In the genomic region with DNA sequence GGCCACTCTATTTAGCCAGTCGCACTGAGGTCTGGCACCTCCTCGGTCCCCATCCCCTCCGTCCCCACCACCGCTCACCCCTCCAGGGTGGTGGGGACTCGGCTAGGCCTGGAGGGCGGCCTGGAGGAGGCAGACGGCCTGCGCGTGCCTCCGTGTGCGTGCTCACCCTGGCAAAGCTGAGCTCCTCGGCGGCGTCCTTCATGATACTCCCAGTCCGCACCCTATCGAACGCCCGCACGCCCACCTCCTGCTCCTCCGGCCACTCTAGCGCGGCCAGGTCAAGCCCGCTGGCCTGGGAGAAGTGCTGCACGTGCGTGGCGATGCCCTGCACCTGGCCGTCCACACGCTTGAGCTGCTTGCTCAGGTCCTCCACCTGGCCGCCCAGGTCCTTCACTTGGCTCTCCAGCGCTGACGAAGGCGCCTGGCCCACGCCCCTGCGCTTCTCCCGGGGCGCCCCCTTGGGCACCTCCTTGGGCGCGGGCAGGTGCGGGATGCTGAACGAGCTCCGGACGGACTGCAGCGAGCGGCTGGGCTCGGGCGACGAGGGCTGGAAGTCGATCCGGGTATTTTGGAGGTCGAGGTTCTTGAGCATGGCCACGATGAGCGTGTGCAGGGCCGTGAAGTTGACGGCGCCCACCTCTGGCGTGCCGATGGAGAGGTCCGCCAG, we compare ENCODE assay signal across 1 cellular context.
TF ChIP-seq lines count a peak whose summit lies in the region.

No MANE protein-coding gene starts in this region.

TF ChIP-seq in K562, 482 proteins besides CTCF, POLR2A, EP300 and RAD21:
- TF ChIP-seq SMARCA5 (IDR thresholded peaks at IDR 0.05) (no peak), POLR2G (IDR thresholded peaks at IDR 0.05; ENCODE audit: low read depth, low read length) (peak; percentile 68), ETV5 (CRISPR knock-in tag; IDR thresholded peaks at IDR 0.05; ENCODE audit: low read depth) (no peak)
